In genomic region chr14:20613094-20614037, GRCh38 we compare ENCODE assay signal across 1 cellular context.
A peak's percentile ranks its signal among the peaks of the same experiment; 100 is the strongest.
TF ChIP-seq lines count a peak whose summit lies in the region.

No MANE protein-coding gene starts in this region.

TF ChIP-seq in SK-N-SH treated with all-trans-retinoic acid at 6 μM for 48 hours, 23 proteins besides CTCF, POLR2A, EP300 and RAD21 (continued from another document):
- TF ChIP-seq TSHZ2 (CRISPR knock-in tag; IDR thresholded peaks at IDR 0.05) (0 out of 2 replicates have a peak, but pooled peaks have one; percentile 42), ESRRG (CRISPR knock-in tag; IDR thresholded peaks at IDR 0.05) (no peak), ZFP3 (CRISPR knock-in tag; IDR thresholded peaks at IDR 0.05) (no peak), PPARA (CRISPR knock-in tag; IDR thresholded peaks at IDR 0.05; ENCODE audit: borderline replicate concordance) (no peak), GLIS3 (CRISPR knock-in tag; IDR thresholded peaks at IDR 0.05) (peak; percentile 58; the same call in 1 of the 2 replicates), BACH2 (CRISPR knock-in tag; IDR thresholded peaks at IDR 0.05; ENCODE audit: borderline replicate concordance) (no peak), CSDC2 (CRISPR knock-in tag; IDR thresholded peaks at IDR 0.05) (no peak), ZC3H10 (CRISPR knock-in tag; IDR thresholded peaks at IDR 0.05) (no peak), OSR1 (CRISPR knock-in tag; IDR thresholded peaks at IDR 0.05) (no peak)
- TF ChIP-seq, protein P1, sequence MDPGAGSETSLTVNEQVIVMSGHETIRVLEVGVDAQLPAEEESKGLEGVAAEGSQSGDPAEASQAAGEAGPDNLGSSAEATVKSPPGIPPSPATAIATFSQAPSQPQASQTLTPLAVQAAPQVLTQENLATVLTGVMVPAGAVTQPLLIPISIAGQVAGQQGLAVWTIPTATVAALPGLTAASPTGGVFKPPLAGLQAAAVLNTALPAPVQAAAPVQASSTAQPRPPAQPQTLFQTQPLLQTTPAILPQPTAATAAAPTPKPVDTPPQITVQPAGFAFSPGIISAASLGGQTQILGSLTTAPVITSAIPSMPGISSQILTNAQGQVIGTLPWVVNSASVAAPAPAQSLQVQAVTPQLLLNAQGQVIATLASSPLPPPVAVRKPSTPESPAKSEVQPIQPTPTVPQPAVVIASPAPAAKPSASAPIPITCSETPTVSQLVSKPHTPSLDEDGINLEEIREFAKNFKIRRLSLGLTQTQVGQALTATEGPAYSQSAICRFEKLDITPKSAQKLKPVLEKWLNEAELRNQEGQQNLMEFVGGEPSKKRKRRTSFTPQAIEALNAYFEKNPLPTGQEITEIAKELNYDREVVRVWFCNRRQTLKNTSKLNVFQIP (CRISPR knock-in tag; IDR thresholded peaks at IDR 0.05; ENCODE audit: borderline replicate concordance, low read depth) = no peak
TF ChIP-seq in SK-N-SH treated with all-trans-retinoic acid at 6 μM for 48 hours: peak in this region for 3.
